In the genomic region with DNA sequence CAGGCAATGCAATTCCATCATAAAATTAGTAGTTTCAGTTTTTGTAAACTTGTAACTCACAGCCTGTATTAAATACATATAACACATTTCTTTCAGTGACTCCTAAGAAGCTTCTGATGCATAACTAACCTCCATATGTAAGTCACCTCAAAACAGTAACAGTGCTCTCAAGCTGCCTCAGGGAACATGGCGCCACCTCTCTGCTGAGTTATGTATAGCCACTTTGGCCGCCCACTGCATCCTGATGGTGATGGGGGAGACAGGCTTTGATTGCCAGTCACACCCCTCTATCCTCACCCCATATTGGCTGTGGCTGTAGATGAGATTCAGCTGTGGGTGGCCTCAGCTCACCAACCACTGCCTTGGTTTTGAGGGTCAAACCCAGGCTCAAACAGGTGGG, we compare ENCODE assay signal across 9 cellular contexts. TPM values are rescaled to one million over a fixed set of nuclear protein-coding genes. Genes with fewer than 3 reads are reported as not detected.
DNase-seq lines count a peak whose midpoint lies in the region; ATAC-seq and TF ChIP-seq lines count a peak whose summit lies in the region.
"Had no signal": no experiment of that assay in that cellular context is flagged by ENCODE, and none has a peak within 500 bp of the region (broad histone marks: within the 10 kb centered on the region; RNA-seq: fewer than 3 reads in every experiment).

No MANE protein-coding gene starts in this region.

- H3K36me3 ChIP-seq in KMS-11 (ENCODE audit: insufficient read depth), result 0 out of 2 replicates have a peak, but pooled peaks cover 4% of the 10 kb centered on the region
- no peaks in the 10 kb centered on the region for H3K36me3 ChIP-seq in transverse colon
- no peaks in the 10 kb centered on the region for H3K36me3 ChIP-seq in effector memory CD4-positive, alpha-beta T cell (ENCODE audit: control insufficient read depth, insufficient read depth, low read length)

- H2AFZ ChIP-seq in KMS-11 (ENCODE audit: low read depth), result no peak overlapping the region

- peaks cover 24% of the 10 kb centered on the region for H3K9me3 Mint-ChIP-seq in activated CD8-positive, alpha-beta T cell treated with anti-CD3 and anti-CD28 coated beads for 36 hours

- WGBS in transverse colon (ENCODE audit: low coverage in 1 of 2), 2 donors, result 87 to 100% methylated on average over 1 to 2 of the region's 2 CpGs

- H3K4me3 ChIP-seq in KMS-11 (IDR thresholded peaks at IDR 0.05; ENCODE audit: insufficient read depth, low read depth, low read length) (no peak overlapping the region), transverse colon (no peak overlapping the region)
- no peak overlapping the region for H3K4me3 ChIP-seq in effector memory CD4-positive, alpha-beta T cell (ENCODE audit: insufficient read depth, low read depth, low read length, poor library complexity, severe bottlenecking)

- H3K27ac ChIP-seq in KMS-11 (no peak overlapping the region), transverse colon (no peak overlapping the region)
- H3K27ac ChIP-seq in effector memory CD4-positive, alpha-beta T cell (ENCODE audit: insufficient read depth, low read length, poor library complexity, severe bottlenecking), result no peak overlapping the region

- no peak for TF ChIP-seq POLR2A in transverse colon (IDR thresholded peaks at IDR 0.05)

- peak; percentile 70 for TF ChIP-seq CTCF in KMS-11 (conservative IDR thresholded peaks at IDR 0.05; ENCODE audit: low read depth, low read length)
- peak; percentile 40 for TF ChIP-seq CTCF in activated CD8-positive, alpha-beta T cell treated with anti-CD3 and anti-CD28 coated beads for 36 hours (IDR thresholded peaks at IDR 0.05)
- peak in 4 of 5 experiments; percentile 18 to 48 (median 22) for TF ChIP-seq CTCF in transverse colon (IDR thresholded peaks at IDR 0.05)

- in situ Hi-C loops in transverse colon (cut with MboI; ENCODE audit: low pct_ligation_motif_present in 1 of 4, low pct_unique_long_range_greater_than_20kb in 1 of 4, low sequenced_read_pairs in 3 of 4), result no loop called here

- DNase-seq in NCI-H748 (lab: John Stamatoyannopoulos, UW; ENCODE audit: unreplicated experiment) (peak; percentile 11), NCI-H748 treated with DMSO at 0.1 percent for 48 hours (lab: John Stamatoyannopoulos, UW) (no peak), left ventricle myocardium superior (no peak), transverse colon (no peak)
- DNase-seq in activated CD8-positive, alpha-beta T cell treated with anti-CD3 and anti-CD28 coated beads for 36 hours, result peak; percentile 74
- DNase-seq in effector memory CD4-positive, alpha-beta T cell, result no peak

- H3K27me3 Mint-ChIP-seq in activated CD8-positive, alpha-beta T cell treated with anti-CD3 and anti-CD28 coated beads for 36 hours, result no peaks in the 10 kb centered on the region
- H3K27me3 Mint-ChIP-seq: CD4-positive, CD25-positive, alpha-beta regulatory T cell had no signal

- peaks cover 53% of the 10 kb centered on the region for H3K4me1 Mint-ChIP-seq in activated CD8-positive, alpha-beta T cell treated with anti-CD3 and anti-CD28 coated beads for 36 hours (ENCODE audit: low read depth)

- H3K4me2 ChIP-seq in KMS-11, result no peak overlapping the region

- TF ChIP-seq EP300 in transverse colon (IDR thresholded peaks at IDR 0.05; ENCODE audit: low read depth), result no peak

- POLR2A ChIA-PET in activated CD8-positive, alpha-beta T cell treated with anti-CD3 and anti-CD28 coated beads for 36 hours (lab: Charles Lee), result interaction anchor here (0.5 to 1.2 kb wide), 3 partner anchors 13 to 140 kb away, joined by 3 to 4 read pairs (median 3); no protein-coding TSS in a partner anchor

- peaks cover 0 to 5% of the 10 kb centered on the region in 2 donors for H3K9me3 ChIP-seq in transverse colon
- H3K9me3 ChIP-seq in effector memory CD4-positive, alpha-beta T cell (ENCODE audit: control insufficient read depth, low read length), result peaks cover 6% of the 10 kb centered on the region

- CTCF ChIA-PET in activated CD8-positive, alpha-beta T cell treated with anti-CD3 and anti-CD28 coated beads for 36 hours (lab: Charles Lee), result interaction anchor here (1.0 to 2.4 kb wide), 17 partner anchors 11 to 145 kb away, joined by 3 to 20 read pairs (median 4); no protein-coding TSS in a partner anchor

- H3K36me3 Mint-ChIP-seq in activated CD8-positive, alpha-beta T cell treated with anti-CD3 and anti-CD28 coated beads for 36 hours (ENCODE audit: low read depth), result peaks cover 38% of the 10 kb centered on the region

- no peak overlapping the region for H3K27ac Mint-ChIP-seq in activated CD8-positive, alpha-beta T cell treated with anti-CD3 and anti-CD28 coated beads for 36 hours
- H3K27ac Mint-ChIP-seq: CD4-positive, CD25-positive, alpha-beta regulatory T cell had no signal

- peak; percentile 72 for ATAC-seq in activated CD8-positive, alpha-beta T cell treated with anti-CD3 and anti-CD28 coated beads for 36 hours
- ATAC-seq in left ventricle myocardium superior (peak; percentile 46), GM19324 (IDR thresholded peaks at IDR 0.05; ENCODE audit: low FRiP score, unreplicated experiment) (no peak)

- H3K4me3 Mint-ChIP-seq in activated CD8-positive, alpha-beta T cell treated with anti-CD3 and anti-CD28 coated beads for 36 hours, result no peak overlapping the region
- H3K4me3 Mint-ChIP-seq: CD4-positive, CD25-positive, alpha-beta regulatory T cell had no signal

- no peak overlapping the region for H3K9ac ChIP-seq in KMS-11

- H3K27me3 ChIP-seq in KMS-11 (ENCODE audit: insufficient read depth, low read depth) (no peaks in the 10 kb centered on the region), transverse colon (no peaks in the 10 kb centered on the region)
- no peaks in the 10 kb centered on the region for H3K27me3 ChIP-seq in effector memory CD4-positive, alpha-beta T cell (replicated peaks; ENCODE audit: control insufficient read depth, insufficient read depth, low read length, poor library complexity, severe bottlenecking)

- H4K20me1 ChIP-seq in KMS-11 (ENCODE audit: insufficient read depth), result no peaks in the 10 kb centered on the region

- intact Hi-C loops in activated CD8-positive, alpha-beta T cell treated with anti-CD3 and anti-CD28 coated beads for 36 hours (cut with micrococcal nuclease), result no loop called here
- intact Hi-C loops in left ventricle myocardium superior (cut with micrococcal nuclease) (no loop called here), transverse colon (cut with DNase I; ENCODE audit: low total_unique reads) (no loop called here)

- H3K4me1 ChIP-seq in KMS-11 (ENCODE audit: low read depth, poor library complexity, severe bottlenecking), result peaks cover 20% of the 10 kb centered on the region
- no peaks in the 10 kb centered on the region for H3K4me1 ChIP-seq in transverse colon
- H3K4me1 ChIP-seq in effector memory CD4-positive, alpha-beta T cell (ENCODE audit: control insufficient read depth, insufficient read depth, low read length, poor library complexity, severe bottlenecking), result no peaks in the 10 kb centered on the region

- no peaks in the 10 kb centered on the region for H3K79me2 ChIP-seq in KMS-11 (ENCODE audit: insufficient read depth, low read depth)

RNA-seq across cellular contexts. Expression of a gene that starts 54.3 kb away (rescaled TPM):
- 10 to 100 TPM; 48.1 to 52.5 TPM for total RNA-seq in activated CD8-positive, alpha-beta T cell treated with anti-CD3 and anti-CD28 coated beads for 36 hours
- total RNA-seq in left ventricle myocardium superior (21.4 TPM), transverse colon (100 to 1,000 TPM in 3 of 4 donors, 10 to 100 TPM in 1; 82.7 to 125 (median 112) TPM)

Comparison
In these comparisons a context has a peak if more than half of its experiments do, and no peak if none do; other contexts are left out.
1. DNase-seq: peak in NCI-H748 (single experiment) and activated CD8-positive, alpha-beta T cell treated with anti-CD3 and anti-CD28 coated beads for 36 hours (single experiment); none in NCI-H748 treated with DMSO at 0.1 percent for 48 hours (single experiment), left ventricle myocardium superior (single experiment), transverse colon (single experiment) and effector memory CD4-positive, alpha-beta T cell (0 of 3).
2. Peak in every context shown above with its lines, with median percentiles within 50 percentile points of each other: CTCF ChIP-seq.